ENCODE assay signal across 1 cellular context in genomic region chr1:36436820-36437219, GRCh38.
TF ChIP-seq lines count a peak whose summit lies in the region.

No MANE protein-coding gene starts in this region.

TF ChIP-seq in HepG2, 621 proteins besides CTCF, POLR2A, EP300 and RAD21:
- TF ChIP-seq GATA4 (IDR thresholded peaks at IDR 0.05; ENCODE audit: borderline replicate concordance, low read depth), result no peak
- TF ChIP-seq FOSL2 (CRISPR knock-in tag; IDR thresholded peaks at IDR 0.05), result peak; percentile 21; the same call in 1 of the 2 replicates
